13 cellular contexts compared by ENCODE assay signal in genomic region chr20:48295966-48296421, GRCh38.
A peak's percentile ranks its signal among the peaks of the same experiment; 100 is the strongest.
DNase-seq lines count a peak whose midpoint lies in the region; ATAC-seq, FAIRE-seq and TF ChIP-seq lines count a peak whose summit lies in the region.
"Had no signal": no experiment of that assay in that cellular context is flagged by ENCODE, and none has a peak within 500 bp of the region (broad histone marks: within the 10 kb centered on the region; RNA-seq: fewer than 3 reads in every experiment).

No MANE protein-coding gene starts in this region.

- no peak; the same call in 1 of the 3 replicates for TF ChIP-seq CTCF in A549 (IDR thresholded peaks at IDR 0.05)

- no peak for TF ChIP-seq EP300 in A549 (IDR thresholded peaks at IDR 0.05)

- FAIRE-seq in A549 (lab: Jason Lieb, UNC) (no peak), small intestine (lab: Jason Lieb, UNC) (no peak)

- H3K27me3 ChIP-seq in ectodermal cell (ENCODE audit: control insufficient read depth, insufficient read depth, low read length, poor library complexity, severe bottlenecking) (peaks cover 6% of the 10 kb centered on the region), small intestine (ENCODE audit: control insufficient read depth in 2 of 2, insufficient read depth in 2 of 2, low read length in 2 of 2) (no peaks in the 10 kb centered on the region)
- H3K27me3 ChIP-seq: tibial nerve had no signal

- H3K36me3 ChIP-seq in ectodermal cell (ENCODE audit: control insufficient read depth, insufficient read depth, low read length) = no peaks in the 10 kb centered on the region
- no peaks in the 10 kb centered on the region for H3K36me3 ChIP-seq in small intestine (ENCODE audit: control insufficient read depth in 2 of 2, insufficient read depth in 2 of 2, low read length in 2 of 2)
- H3K36me3 ChIP-seq: tibial nerve had no signal

- no peaks in the 10 kb centered on the region for H3K9me3 Mint-ChIP-seq in activated CD4-positive, alpha-beta memory T cell treated with anti-CD3 and anti-CD28 coated beads, Interleukin-2, amount 10 ng/mL, durations not matched to agents 7 days and 5 days

- ATAC-seq in A549 = peak; percentile 23 to 26; a peak in 2 of 6 replicates
- no peak for ATAC-seq in HG02588 (IDR thresholded peaks at IDR 0.05; ENCODE audit: unreplicated experiment)

- H3K4me1 Mint-ChIP-seq in activated CD4-positive, alpha-beta memory T cell treated with anti-CD3 and anti-CD28 coated beads, Interleukin-2, amount 10 ng/mL, durations not matched to agents 7 days and 5 days = no peaks in the 10 kb centered on the region

- CTCF ChIA-PET in A549 (lab: Yijun Ruan, JAX) = interaction anchor here (0.6 to 8.3 kb wide), 27 partner anchors 8 to 1006 kb away, joined by 3 to 85 read pairs (median 5); partner anchors contain the start of gene SULF2
- CTCF ChIA-PET in activated CD4-positive, alpha-beta memory T cell treated with anti-CD3 and anti-CD28 coated beads, Interleukin-2, amount 10 ng/mL, durations not matched to agents 7 days and 5 days (lab: Charles Lee) = no interaction called here

- WGBS in A549 (ENCODE audit: missing lambda C conversion rate) = 36% methylated on average over 6 of the region's 6 CpGs
- WGBS in ectodermal cell, 2 experiments = 62 to 65% methylated on average over 6 of the region's 6 CpGs
- 38 to 49% (median 42%) methylated on average over 6 of the region's 6 CpGs for WGBS in small intestine, 3 donors

- no peak for TF ChIP-seq POLR2A in A549 (IDR thresholded peaks at IDR 0.05; ENCODE audit: low read length)

- H3K27me3 Mint-ChIP-seq in activated CD4-positive, alpha-beta memory T cell treated with anti-CD3 and anti-CD28 coated beads, Interleukin-2, amount 10 ng/mL, durations not matched to agents 7 days and 5 days = peaks cover 12% of the 10 kb centered on the region

- H3K4me2 ChIP-seq in A549 = peak overlapping the region; percentile 51

- no peaks in the 10 kb centered on the region for H3K36me3 Mint-ChIP-seq in activated CD4-positive, alpha-beta memory T cell treated with anti-CD3 and anti-CD28 coated beads, Interleukin-2, amount 10 ng/mL, durations not matched to agents 7 days and 5 days (ENCODE audit: low read depth)
- H3K36me3 Mint-ChIP-seq: IgD-negative memory B cell had no signal

- no peak for DNase-seq in A549 (ENCODE audit: low read depth in 1 of 2, low spot score in 1 of 2)
- DNase-seq in NCI-H226 = peak; percentile 52
- DNase-seq in midbrain (lab: John Stamatoyannopoulos, UW) = peak; percentile 13
- no peak for DNase-seq in stimulated activated CD4-positive, alpha-beta T cell treated with anti-CD3 and anti-CD28 coated beads, Interleukin-4, amount 100 ng/mL, for 24 hours
- no peak for DNase-seq in activated CD4-positive, alpha-beta memory T cell treated with anti-CD3 and anti-CD28 coated beads, Interleukin-2, amount 10 ng/mL, durations not matched to agents 7 days and 5 days
- no peak for DNase-seq in small intestine
- DNase-seq: aorta; stimulated activated CD4-positive, alpha-beta T cell treated with anti-CD3 and anti-CD28 coated beads, Interleukin-15, amount 100 ng/mL, for 24 hours had no signal

- no peak overlapping the region for H3K4me3 Mint-ChIP-seq in activated CD4-positive, alpha-beta memory T cell treated with anti-CD3 and anti-CD28 coated beads, Interleukin-2, amount 10 ng/mL, durations not matched to agents 7 days and 5 days
- H3K4me3 Mint-ChIP-seq: B cell, IgD-negative memory B cell had no signal

- H3K4me1 ChIP-seq in A549 (peaks cover 57% of the 10 kb centered on the region), ectodermal cell (ENCODE audit: control insufficient read depth, insufficient read depth, low read length) (peaks cover 50% of the 10 kb centered on the region), small intestine (ENCODE audit: control insufficient read depth in 2 of 2, insufficient read depth in 1 of 2, low read depth in 1 of 2, low read length in 1 of 2) (peaks cover 0 to 2% of the 10 kb centered on the region in 2 donors)

- H3K27ac Mint-ChIP-seq in activated CD4-positive, alpha-beta memory T cell treated with anti-CD3 and anti-CD28 coated beads, Interleukin-2, amount 10 ng/mL, durations not matched to agents 7 days and 5 days = no peak overlapping the region
- H3K27ac Mint-ChIP-seq: B cell had no signal

- H3K9me3 ChIP-seq in A549 (peaks cover 4% of the 10 kb centered on the region; the same call in 1 of the 3 replicates), ectodermal cell (ENCODE audit: control insufficient read depth, low read length) (no peaks in the 10 kb centered on the region), small intestine (ENCODE audit: control insufficient read depth, low read depth) (no peaks in the 10 kb centered on the region)

- POLR2A ChIA-PET in A549 (lab: Yijun Ruan, JAX) = interaction anchor here (1.2 to 1.5 kb wide), 3 partner anchors 324 to 632 kb away, joined by 3 to 10 read pairs (median 3); no protein-coding TSS in a partner anchor
- POLR2A ChIA-PET in activated CD4-positive, alpha-beta memory T cell treated with anti-CD3 and anti-CD28 coated beads, Interleukin-2, amount 10 ng/mL, durations not matched to agents 7 days and 5 days (lab: Charles Lee) = no interaction called here

- no peak for TF ChIP-seq RAD21 in A549 (conservative IDR thresholded peaks at IDR 0.05 in 1 of 2, IDR thresholded peaks at IDR 0.05 in 1 of 2)

- peak overlapping the region; percentile 54 to 85 for H3K27ac ChIP-seq in A549
- H3K27ac ChIP-seq in ectodermal cell (ENCODE audit: insufficient read depth, low read depth, low read length, poor library complexity, severe bottlenecking) = peak overlapping the region; percentile 84
- H3K27ac ChIP-seq in small intestine (ENCODE audit: low read depth in 1 of 2, low read length in 1 of 2) = no peak overlapping the region

- no peak overlapping the region for H3K4me3 ChIP-seq in A549
- H3K4me3 ChIP-seq in ectodermal cell (ENCODE audit: insufficient read depth, low read depth, low read length) = no peak overlapping the region
- H3K4me3 ChIP-seq in small intestine (ENCODE audit: low read depth in 1 of 2, low read length in 2 of 2) = no peak overlapping the region
- H3K4me3 ChIP-seq: tibial nerve had no signal

TF ChIP-seq in A549, 52 proteins besides CTCF, POLR2A, EP300 and RAD21:
- no peak for TF ChIP-seq MAFK (IDR thresholded peaks at IDR 0.05; ENCODE audit: partially characterized antibody)
- TF ChIP-seq, protein P1, sequence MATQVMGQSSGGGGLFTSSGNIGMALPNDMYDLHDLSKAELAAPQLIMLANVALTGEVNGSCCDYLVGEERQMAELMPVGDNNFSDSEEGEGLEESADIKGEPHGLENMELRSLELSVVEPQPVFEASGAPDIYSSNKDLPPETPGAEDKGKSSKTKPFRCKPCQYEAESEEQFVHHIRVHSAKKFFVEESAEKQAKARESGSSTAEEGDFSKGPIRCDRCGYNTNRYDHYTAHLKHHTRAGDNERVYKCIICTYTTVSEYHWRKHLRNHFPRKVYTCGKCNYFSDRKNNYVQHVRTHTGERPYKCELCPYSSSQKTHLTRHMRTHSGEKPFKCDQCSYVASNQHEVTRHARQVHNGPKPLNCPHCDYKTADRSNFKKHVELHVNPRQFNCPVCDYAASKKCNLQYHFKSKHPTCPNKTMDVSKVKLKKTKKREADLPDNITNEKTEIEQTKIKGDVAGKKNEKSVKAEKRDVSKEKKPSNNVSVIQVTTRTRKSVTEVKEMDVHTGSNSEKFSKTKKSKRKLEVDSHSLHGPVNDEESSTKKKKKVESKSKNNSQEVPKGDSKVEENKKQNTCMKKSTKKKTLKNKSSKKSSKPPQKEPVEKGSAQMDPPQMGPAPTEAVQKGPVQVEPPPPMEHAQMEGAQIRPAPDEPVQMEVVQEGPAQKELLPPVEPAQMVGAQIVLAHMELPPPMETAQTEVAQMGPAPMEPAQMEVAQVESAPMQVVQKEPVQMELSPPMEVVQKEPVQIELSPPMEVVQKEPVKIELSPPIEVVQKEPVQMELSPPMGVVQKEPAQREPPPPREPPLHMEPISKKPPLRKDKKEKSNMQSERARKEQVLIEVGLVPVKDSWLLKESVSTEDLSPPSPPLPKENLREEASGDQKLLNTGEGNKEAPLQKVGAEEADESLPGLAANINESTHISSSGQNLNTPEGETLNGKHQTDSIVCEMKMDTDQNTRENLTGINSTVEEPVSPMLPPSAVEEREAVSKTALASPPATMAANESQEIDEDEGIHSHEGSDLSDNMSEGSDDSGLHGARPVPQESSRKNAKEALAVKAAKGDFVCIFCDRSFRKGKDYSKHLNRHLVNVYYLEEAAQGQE (IDR thresholded peaks at IDR 0.05) = no peak
- TF ChIP-seq ZNF302 (CRISPR knock-in tag; IDR thresholded peaks at IDR 0.05) = no peak
- TF ChIP-seq RNF2 (IDR thresholded peaks at IDR 0.05; ENCODE audit: borderline replicate concordance, low read depth) = no peak
- TF ChIP-seq KDM5A (IDR thresholded peaks at IDR 0.05) = no peak
- no peak for TF ChIP-seq RARB (CRISPR knock-in tag; IDR thresholded peaks at IDR 0.05)
- TF ChIP-seq RCOR1 (IDR thresholded peaks at IDR 0.05; ENCODE audit: low read depth, low read length) = no peak
- no peak for TF ChIP-seq KDM1A (IDR thresholded peaks at IDR 0.05; ENCODE audit: low read depth)
- TF ChIP-seq EHF (CRISPR knock-in tag; IDR thresholded peaks at IDR 0.05) = no peak
- TF ChIP-seq HDAC2 (IDR thresholded peaks at IDR 0.05) = no peak

Comparison
In these comparisons a context has a peak if more than half of its experiments do, and no peak if none do; other contexts are left out.
1. DNase-seq: peak in NCI-H226 (single experiment) and midbrain (single experiment); none in A549 (0 of 2), stimulated activated CD4-positive, alpha-beta T cell treated with anti-CD3 and anti-CD28 coated beads, Interleukin-4, amount 100 ng/mL, for 24 hours (single experiment), activated CD4-positive, alpha-beta memory T cell treated with anti-CD3 and anti-CD28 coated beads, Interleukin-2, amount 10 ng/mL, durations not matched to agents 7 days and 5 days (single experiment) and small intestine (single experiment).
2. H3K27ac ChIP-seq: peak in A549 (2 of 2) and ectodermal cell (single experiment); none in small intestine (0 of 2).